8 cellular contexts compared by ENCODE assay signal in the genomic region with DNA sequence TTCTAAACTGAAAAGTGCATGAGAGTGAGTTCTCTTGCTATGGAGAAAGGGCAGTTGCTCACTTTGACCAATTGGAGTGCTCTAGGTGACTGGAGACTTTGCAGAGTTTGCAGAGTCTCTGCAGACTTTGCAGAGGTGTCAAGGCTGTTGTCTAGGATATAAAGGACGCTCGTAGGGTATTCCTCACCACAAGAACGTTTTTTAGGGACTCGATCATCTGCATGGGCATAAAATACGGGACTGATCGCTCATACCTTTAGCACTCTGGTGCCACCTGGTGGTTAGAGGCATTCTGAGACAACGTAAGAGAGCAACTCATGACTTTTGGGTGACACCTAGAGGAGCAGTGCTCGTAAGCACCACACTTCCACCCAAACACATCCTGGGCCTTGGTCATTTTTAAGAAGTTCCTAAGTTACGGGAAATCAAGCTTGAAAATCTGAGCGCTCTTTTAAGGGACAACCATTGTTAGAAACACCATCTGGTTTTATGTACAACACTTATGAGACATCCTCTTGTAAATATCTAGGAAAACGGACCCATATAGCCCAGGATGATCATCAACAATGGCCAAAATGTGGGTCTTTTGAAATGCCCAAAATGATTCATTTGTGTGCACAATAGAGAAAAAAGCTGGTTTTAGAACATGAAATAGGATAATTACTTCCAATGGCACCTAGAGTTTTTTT. TPM values are rescaled to one million over a fixed set of nuclear protein-coding genes. Genes with fewer than 3 reads are reported as not detected.
DNase-seq lines count a peak whose midpoint lies in the region; ATAC-seq, FAIRE-seq and TF ChIP-seq lines count a peak whose summit lies in the region.

No MANE protein-coding gene starts in this region.

- DNase-seq in GDM1 (lab: John Stamatoyannopoulos, UW) = peak; percentile 80
- DNase-seq in NCI-H2171 (lab: John Stamatoyannopoulos, UW) = peak; percentile 66
- DNase-seq in body of pancreas = peak; percentile 93 to 97 (median 94)
- peak; percentile 89 for DNase-seq in iPS DF 4.7 (ENCODE audit: extremely low read depth, low spot score)
- DNase-seq in smooth muscle cell of the brain vasculature (ENCODE audit: low read depth, low spot score) = peak; percentile 89

- H3K4me1 ChIP-seq in body of pancreas = peaks cover 4% of the 10 kb centered on the region

- H3K9me3 ChIP-seq in body of pancreas = no peaks in the 10 kb centered on the region

- peak; percentile 48 for FAIRE-seq in TTC549 (lab: Jason Lieb, UNC)

- ATAC-seq in HG02885 (IDR thresholded peaks at IDR 0.05; ENCODE audit: poor library complexity, unreplicated experiment) (peak; percentile 73), body of pancreas (peak; percentile 96), HG03457 (IDR thresholded peaks at IDR 0.05; ENCODE audit: unreplicated experiment) (no peak)

- no peak overlapping the region for H3K27ac ChIP-seq in body of pancreas

- H3K4me3 ChIP-seq in body of pancreas = no peak overlapping the region

- TF ChIP-seq CTCF in body of pancreas (IDR thresholded peaks at IDR 0.05) = peak; percentile 87 to 100 (median 99)

- intact Hi-C loops in body of pancreas (cut with DNase I) = loop anchor here (5.0 kb wide), 1 partner anchor 142 kb away; no protein-coding TSS in a partner anchor

- WGBS in body of pancreas, 2 donors = 9 to 10% methylated on average over 11 of the region's 11 CpGs

- H3K27me3 ChIP-seq in body of pancreas = no peaks in the 10 kb centered on the region

- no peaks in the 10 kb centered on the region for H3K36me3 ChIP-seq in body of pancreas (replicated peaks in 1 of 2; ENCODE audit: insufficient read depth in 1 of 2, low read depth in 2 of 2)

- no peak for TF ChIP-seq POLR2A in body of pancreas (IDR thresholded peaks at IDR 0.05)

RNA-seq across cellular contexts. Expression of a gene that starts 51.6 kb away (rescaled TPM):
- not detected for total RNA-seq in body of pancreas
